ENCODE assay signal across 17 cellular contexts in genomic region chr15:91605576-91605975, GRCh38.
"Had no signal": no experiment of that assay in that cellular context is flagged by ENCODE, and none has a peak within 500 bp of the region (broad histone marks: within the 10 kb centered on the region; RNA-seq: fewer than 3 reads in every experiment).

No MANE protein-coding gene starts in this region.

- H3K4me3 ChIP-seq: colonic mucosa, esophagus muscularis mucosa, gastrocnemius medialis, heart right ventricle, left lung, lower lobe of right lung, mucosa of descending colon had no signal

- DNase-seq: colonic mucosa; cortex of kidney; effector CD8-positive, alpha-beta T cell; effector memory CD8-positive, alpha-beta T cell; foreskin keratinocyte; gastrocnemius medialis; glutamatergic neuron; head of caudate nucleus; heart right ventricle; hippocampal formation; left cardiac atrium; left lung; left ventricle myocardium superior; lower lobe of right lung; mesenchymal stem cell; mucosa of descending colon had no signal

- H3K27ac ChIP-seq: colonic mucosa, esophagus muscularis mucosa, foreskin keratinocyte, gastrocnemius medialis, heart right ventricle, left lung, lower lobe of right lung had no signal
